In genomic region chr3:15295506-15295905, GRCh38 we compare ENCODE assay signal across 11 cellular contexts. TPM values are rescaled to one million over a fixed set of nuclear protein-coding genes. Genes with fewer than 3 reads are reported as not detected.
A peak's percentile ranks its signal among the peaks of the same experiment; 100 is the strongest.
DNase-seq lines count a peak whose midpoint lies in the region; ATAC-seq and TF ChIP-seq lines count a peak whose summit lies in the region.
"Had no signal": no experiment of that assay in that cellular context is flagged by ENCODE, and none has a peak within 500 bp of the region (broad histone marks: within the 10 kb centered on the region; RNA-seq: fewer than 3 reads in every experiment).

No MANE protein-coding gene starts in this region.

- H3K9me3 ChIP-seq in DOHH2 (ENCODE audit: control insufficient read depth, insufficient read depth, low read length) (no peaks in the 10 kb centered on the region), OCI-LY7 (ENCODE audit: low read length) (no peaks in the 10 kb centered on the region), fibroblast of lung (ENCODE audit: control insufficient read depth, insufficient read depth, low read depth, low read length) (no peaks in the 10 kb centered on the region), psoas muscle (no peaks in the 10 kb centered on the region)
- H3K9me3 ChIP-seq: prostate gland had no signal

- H3K36me3 ChIP-seq in DOHH2 (ENCODE audit: control insufficient read depth, low read length) (peaks cover 27% of the 10 kb centered on the region), OCI-LY7 (ENCODE audit: insufficient read depth, low read length) (peaks cover 31% of the 10 kb centered on the region), fibroblast of lung (ENCODE audit: control insufficient read depth, insufficient read depth, low read length) (no peaks in the 10 kb centered on the region), psoas muscle (ENCODE audit: insufficient read depth in 1 of 2, low read depth in 1 of 2) (no peaks in the 10 kb centered on the region)
- H3K36me3 ChIP-seq: prostate gland had no signal

- no TSS peak for BruUV-seq in OCI-LY7 (replicated peaks; lab: Mats Ljungman, UMichigan)

- H3K4me1 Mint-ChIP-seq in T-helper 2 cell treated with Interferon-gamma antibody and Interleukin-4, amounts not matched to agents 5 μg/mL and 100 μg/mL, for 36 hours (ENCODE audit: low read depth), result peaks cover 65% of the 10 kb centered on the region

- H3F3A ChIP-seq in DOHH2 (ENCODE audit: control insufficient read depth, insufficient read depth), result peaks cover 2% of the 10 kb centered on the region; the same call in 1 of the 2 replicates

- H3K9me2 ChIP-seq in DOHH2 (replicated peaks; ENCODE audit: control insufficient read depth, low read length) (no peaks in the 10 kb centered on the region), OCI-LY7 (ENCODE audit: insufficient read depth, low read length) (no peaks in the 10 kb centered on the region)

- H3K36me3 Mint-ChIP-seq in T-helper 2 cell treated with Interferon-gamma antibody and Interleukin-4, amounts not matched to agents 5 μg/mL and 100 μg/mL, for 36 hours (ENCODE audit: low read depth), result peaks cover 39% of the 10 kb centered on the region

- H3K4me1 ChIP-seq in DOHH2 (ENCODE audit: control insufficient read depth, low read length), result peaks cover 53% of the 10 kb centered on the region
- peaks cover 48% of the 10 kb centered on the region for H3K4me1 ChIP-seq in OCI-LY7 (ENCODE audit: insufficient read depth, low read length, poor library complexity, severe bottlenecking)
- H3K4me1 ChIP-seq in fibroblast of lung (ENCODE audit: control insufficient read depth, extremely low read depth, insufficient read depth, low read length), result no peaks in the 10 kb centered on the region
- H3K4me1 ChIP-seq in psoas muscle, result peaks cover 30% of the 10 kb centered on the region
- H3K4me1 ChIP-seq: prostate gland had no signal

- no peaks in the 10 kb centered on the region for H3K9me3 Mint-ChIP-seq in T-helper 2 cell treated with Interferon-gamma antibody and Interleukin-4, amounts not matched to agents 5 μg/mL and 100 μg/mL, for 36 hours

- peak overlapping the region; percentile 26 for H3K4me3 ChIP-seq in DOHH2 (ENCODE audit: low read length)
- no peak overlapping the region for H3K4me3 ChIP-seq in OCI-LY7 (ENCODE audit: low read depth, low read length, poor library complexity, severe bottlenecking)
- no peak overlapping the region for H3K4me3 ChIP-seq in fibroblast of lung (replicated peaks in 1 of 4; ENCODE audit: control extremely low read depth in 1 of 4, insufficient read depth in 1 of 4, low read depth in 3 of 4, low read length in 4 of 4)
- H3K4me3 ChIP-seq in psoas muscle, result no peak overlapping the region
- H3K4me3 ChIP-seq: prostate gland had no signal

- H3K4me3 Mint-ChIP-seq in T-helper 2 cell treated with Interferon-gamma antibody and Interleukin-4, amounts not matched to agents 5 μg/mL and 100 μg/mL, for 36 hours, result no peak overlapping the region

- H3K4me2 ChIP-seq in DOHH2 (ENCODE audit: low read length) (peak overlapping the region; percentile 61), OCI-LY7 (ENCODE audit: low read length) (peak overlapping the region; percentile 24), fibroblast of lung (ENCODE audit: extremely low read depth, insufficient read depth, low read length) (no peak overlapping the region)

- H3K27ac Mint-ChIP-seq in T-helper 2 cell treated with Interferon-gamma antibody and Interleukin-4, amounts not matched to agents 5 μg/mL and 100 μg/mL, for 36 hours, result no peak overlapping the region

- DNase-seq in OCI-LY7 (ENCODE audit: low spot score) (no peak), fibroblast of lung (ENCODE audit: low read depth in 2 of 2) (peak; percentile 24 to 96), psoas muscle (no peak), RWPE1 (ENCODE audit: low spot score) (no peak), HuH-7.5 (ENCODE audit: low spot score) (no peak)
- DNase-seq in T-helper 2 cell treated with Interferon-gamma antibody and Interleukin-4, amounts not matched to agents 5 μg/mL and 100 μg/mL, for 36 hours (ENCODE audit: low spot score), result no peak
- DNase-seq: activated CD4-positive, CD25-positive, alpha-beta regulatory T cell; NCI-H1436 treated with DMSO at 0.1 percent for 48 hours had no signal

- CTCF ChIA-PET in OCI-LY7 (lab: Charles Lee; ENCODE audit: unreplicated experiment), result no interaction called here
- CTCF ChIA-PET in RWPE1 (lab: Yijun Ruan, JAX), result no interaction called here

- H2AFZ ChIP-seq in OCI-LY7 (ENCODE audit: low read length) (peak overlapping the region; percentile 22; the same call in 1 of the 2 replicates), fibroblast of lung (ENCODE audit: low read length) (no peak overlapping the region)

- H3K9ac ChIP-seq in fibroblast of lung (ENCODE audit: insufficient read depth, low read length), result no peak overlapping the region

- peak overlapping the region; percentile 50 for H3K27ac ChIP-seq in DOHH2 (ENCODE audit: low read depth, low read length)
- H3K27ac ChIP-seq in OCI-LY7 (ENCODE audit: low read depth, low read length, poor library complexity, severe bottlenecking), result no peak overlapping the region
- no peak overlapping the region for H3K27ac ChIP-seq in fibroblast of lung (ENCODE audit: insufficient read depth, low read length)
- H3K27ac ChIP-seq in psoas muscle, result peak overlapping the region; percentile 58
- no peak overlapping the region for H3K27ac ChIP-seq in RWPE1
- H3K27ac ChIP-seq: prostate gland had no signal

- no peaks in the 10 kb centered on the region for H3K27me3 Mint-ChIP-seq in T-helper 2 cell treated with Interferon-gamma antibody and Interleukin-4, amounts not matched to agents 5 μg/mL and 100 μg/mL, for 36 hours (ENCODE audit: low read depth)

- no peaks in the 10 kb centered on the region for H3K27me3 ChIP-seq in DOHH2 (ENCODE audit: control insufficient read depth, low read length)
- no peaks in the 10 kb centered on the region for H3K27me3 ChIP-seq in fibroblast of lung (ENCODE audit: control insufficient read depth, insufficient read depth, low read length)
- H3K27me3 ChIP-seq in psoas muscle (ENCODE audit: insufficient read depth in 3 of 3, low read length in 2 of 3), result no peaks in the 10 kb centered on the region

- TF ChIP-seq CTCF in DOHH2 (IDR thresholded peaks at IDR 0.05; ENCODE audit: low read depth, low read length, poor library complexity, severe bottlenecking) (no peak), OCI-LY7 (conservative IDR thresholded peaks at IDR 0.05; ENCODE audit: low read length) (no peak), fibroblast of lung (conservative IDR thresholded peaks at IDR 0.05 in 1 of 2, IDR thresholded peaks at IDR 0.05 in 1 of 2; ENCODE audit: low read depth in 1 of 2, low read length in 2 of 2) (no peak), psoas muscle (IDR thresholded peaks at IDR 0.05) (no peak), RWPE1 (conservative IDR thresholded peaks at IDR 0.05; ENCODE audit: low read depth) (no peak)

- 54 to 57% (median 56%) methylated on average over 6 of the region's 6 CpGs for WGBS in psoas muscle, 3 donors

- ATAC-seq in psoas muscle, result peak in 3 of 4 donors; percentile 10 to 56 (median 15)
- ATAC-seq in GM21423 (IDR thresholded peaks at IDR 0.05; ENCODE audit: unreplicated experiment), result no peak

- POLR2A ChIA-PET in OCI-LY7 (lab: Charles Lee), result interaction anchor here (0.6 to 2.6 kb wide), 8 partner anchors 9 to 93 kb away, joined by 3 to 9 read pairs (median 4); no protein-coding TSS in a partner anchor
- POLR2A ChIA-PET in RWPE1 (lab: Yijun Ruan, JAX; ENCODE audit: low non-redundant PET), result no interaction called here

- H4K20me1 ChIP-seq in DOHH2 (ENCODE audit: control insufficient read depth, insufficient read depth, low read depth, low read length) (no peaks in the 10 kb centered on the region), OCI-LY7 (ENCODE audit: insufficient read depth, low read length) (no peaks in the 10 kb centered on the region), fibroblast of lung (ENCODE audit: control insufficient read depth, extremely low read depth, insufficient read depth, low read length) (no peaks in the 10 kb centered on the region)

- intact Hi-C loops in OCI-LY7 (cut with micrococcal nuclease; ENCODE audit: unreplicated experiment) (no loop called here), psoas muscle (cut with DNase I) (no loop called here)

- H3K79me2 ChIP-seq in DOHH2 (ENCODE audit: control insufficient read depth, low read length) (peaks cover 39% of the 10 kb centered on the region), OCI-LY7 (ENCODE audit: insufficient read depth, low read depth, low read length) (peaks cover 5% of the 10 kb centered on the region; the same call in 1 of the 2 replicates), fibroblast of lung (ENCODE audit: control insufficient read depth, insufficient read depth, low read length) (no peaks in the 10 kb centered on the region)

RNA-seq across cellular contexts. Expression of gene SH3BP5, which starts 36.9 kb away (rescaled TPM):
- 15.1 and 15.7 TPM in 2 replicates for total RNA-seq in OCI-LY7 (2014; rRNA removed; shearing (Covaris generic))
- 24.8 and 31.3 TPM in 2 replicates for total RNA-seq in OCI-LY7 (2022)
- total RNA-seq in fibroblast of lung, result 8.2 and 12.9 TPM in 2 replicates
- polyA plus RNA-seq in fibroblast of lung, result 6.7 and 12.6 TPM in 2 replicates
- polyA plus RNA-seq in fibroblast of lung (2012), result 5.9 and 11.0 TPM in 2 replicates
- polyA minus RNA-seq in fibroblast of lung (ENCODE audit: low replicate concordance), result 0.82 and 5.2 TPM in 2 replicates
- 10 to 100 TPM; 14.4 to 57.1 (median 23.6) TPM for total RNA-seq in psoas muscle
- polyA plus RNA-seq in psoas muscle, result 10 to 100 TPM; 42.8 to 63.0 (median 59.2) TPM

Comparison
In these comparisons a context has a peak if more than half of its experiments do, and no peak if none do; other contexts are left out.
1. H3K27ac ChIP-seq: peak in DOHH2 (single experiment) and psoas muscle (single experiment); none in OCI-LY7 (single experiment), fibroblast of lung (single experiment) and RWPE1 (single experiment).
2. DNase-seq: peak in fibroblast of lung (2 of 2); none in OCI-LY7 (single experiment), psoas muscle (0 of 2), RWPE1 (single experiment), T-helper 2 cell treated with Interferon-gamma antibody and Interleukin-4, amounts not matched to agents 5 μg/mL and 100 μg/mL, for 36 hours (single experiment) and HuH-7.5 (single experiment).